In the genomic region with DNA sequence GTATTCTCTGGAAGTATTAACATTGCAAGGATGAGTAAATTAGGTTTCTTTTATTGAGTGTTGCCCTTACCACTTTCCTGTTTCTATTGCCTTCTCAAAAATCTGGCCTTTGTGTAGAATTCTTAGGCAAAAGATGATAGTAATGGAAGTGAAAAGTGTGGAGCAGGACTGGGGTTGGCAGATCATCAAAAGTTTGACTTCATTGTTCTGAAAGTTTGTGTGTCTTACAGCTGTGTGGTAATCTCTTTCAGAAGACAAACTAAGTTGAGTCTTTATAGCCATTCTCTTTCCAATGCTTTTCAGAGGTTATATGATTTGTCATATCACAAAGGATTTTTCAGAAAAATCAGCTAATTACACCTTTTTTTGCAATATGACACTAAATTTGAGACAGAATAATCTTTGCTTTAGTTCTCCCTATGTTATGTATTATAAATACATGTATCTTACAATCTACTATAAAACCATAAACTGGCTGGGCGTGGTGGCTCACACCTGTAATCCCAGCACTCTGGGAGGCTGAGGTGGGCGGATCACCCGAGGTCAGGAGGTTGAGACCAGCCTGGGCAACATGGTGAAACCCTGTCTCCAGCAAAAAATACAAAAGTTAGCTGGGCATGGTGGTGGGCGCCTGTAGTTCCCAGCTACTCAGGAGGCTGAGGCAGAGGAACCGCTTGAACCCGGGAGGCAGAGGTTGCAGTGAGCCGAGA, we compare ENCODE assay signal across 21 cellular contexts. TPM values are rescaled to one million over a fixed set of nuclear protein-coding genes. Genes with fewer than 3 reads are reported as not detected.
DNase-seq lines count a peak whose midpoint lies in the region; ATAC-seq and TF ChIP-seq lines count a peak whose summit lies in the region.
"Had no signal": no experiment of that assay in that cellular context is flagged by ENCODE, and none has a peak within 500 bp of the region (broad histone marks: within the 10 kb centered on the region; RNA-seq: fewer than 3 reads in every experiment).

No MANE protein-coding gene starts in this region.

- H3K4me3 ChIP-seq in CD8-positive, alpha-beta memory T cell (ENCODE audit: low read length) = no peak overlapping the region
- no peak overlapping the region for H3K4me3 ChIP-seq in aorta (ENCODE audit: low read length in 2 of 2)
- H3K4me3 ChIP-seq: ascending aorta; BLaER1 treated with 17β-estradiol and CSF1 and Interleukin-3, amounts not matched to agents 10 nM and 100 nM; HAP-1; K562; Peyer's patch; thoracic aorta had no signal

- H3K4me1 ChIP-seq in CD8-positive, alpha-beta memory T cell (ENCODE audit: insufficient read depth, low read length) = peaks cover 18% of the 10 kb centered on the region
- peaks cover 1 to 4% of the 10 kb centered on the region in 2 donors for H3K4me1 ChIP-seq in aorta (ENCODE audit: control insufficient read depth in 1 of 2, insufficient read depth in 2 of 2, low read length in 2 of 2)
- H3K4me1 ChIP-seq: HAP-1 had no signal

- CTCF ChIA-PET in CD8-positive, alpha-beta memory T cell (lab: Charles Lee) = interaction anchor here (1.0 to 2.0 kb wide), 2 partner anchors 9 to 905 kb away, joined by 3 to 10 read pairs; no protein-coding TSS in a partner anchor
- CTCF ChIA-PET in WTC11 (lab: Charles Lee) = no interaction called here

- ATAC-seq in WTC11 (no peak), aorta (ENCODE audit: low FRiP score) (no peak), HG03175 (IDR thresholded peaks at IDR 0.05; ENCODE audit: unreplicated experiment) (no peak), GM18858 (IDR thresholded peaks at IDR 0.05; ENCODE audit: unreplicated experiment) (no peak)
- no peak for ATAC-seq in effector memory CD8-positive, alpha-beta T cell (replicated peaks)
- ATAC-seq: activated CD4-positive, CD25-positive, alpha-beta regulatory T cell treated with anti-CD3 and anti-CD28 coated beads, Interleukin-2, amount 50 U/mL, for 24 hours; K562 had no signal

- H3K9me3 Mint-ChIP-seq in CD8-positive, alpha-beta memory T cell = no peaks in the 10 kb centered on the region
- H3K9me3 Mint-ChIP-seq in WTC11 = no peaks in the 10 kb centered on the region
- H3K9me3 Mint-ChIP-seq in effector memory CD8-positive, alpha-beta T cell = no peaks in the 10 kb centered on the region
- H3K9me3 Mint-ChIP-seq in nephron progenitor cell = peaks cover 24% of the 10 kb centered on the region

- H3K27me3 ChIP-seq in CD8-positive, alpha-beta memory T cell (ENCODE audit: insufficient read depth, low read length, poor library complexity, severe bottlenecking) = no peaks in the 10 kb centered on the region
- H3K27me3 ChIP-seq in aorta (ENCODE audit: control insufficient read depth in 1 of 2, insufficient read depth in 2 of 2, low read length in 1 of 2) = no peaks in the 10 kb centered on the region
- H3K27me3 ChIP-seq: ascending aorta; BLaER1 treated with 17β-estradiol and CSF1 and Interleukin-3, amounts not matched to agents 10 nM and 100 nM; Peyer's patch had no signal

- no peak for DNase-seq in CD8-positive, alpha-beta memory T cell
- DNase-seq in WTC11 (ENCODE audit: low spot score) (no peak), nephron progenitor cell (no peak), aorta (no peak), NOMO-1 treated with DMSO at 0.1 percent for 48 hours (lab: John Stamatoyannopoulos, UW; ENCODE audit: unreplicated experiment) (no peak)
- no peak for DNase-seq in effector memory CD8-positive, alpha-beta T cell
- DNase-seq: activated T-cell treated with anti-CD3 and anti-CD28 coated beads, Interleukin-2, amount 50 U/mL, for 48 hours; DND-41; kidney glomerular epithelial cell; NCI-H146; NCI-H446 treated with DMSO at 0.1 percent for 48 hours; T-helper 1 cell had no signal

- intact Hi-C loops in aorta (cut with DNase I) = no loop called here

- H3K4me3 Mint-ChIP-seq in CD8-positive, alpha-beta memory T cell = no peak overlapping the region
- H3K4me3 Mint-ChIP-seq in WTC11 (no peak overlapping the region), nephron progenitor cell (peak overlapping the region; percentile 14)
- H3K4me3 Mint-ChIP-seq in effector memory CD8-positive, alpha-beta T cell = no peak overlapping the region

- peaks cover 0 to 59% (median 12%) of the 10 kb centered on the region in 3 donors for H3K36me3 Mint-ChIP-seq in CD8-positive, alpha-beta memory T cell
- H3K36me3 Mint-ChIP-seq in WTC11 = peaks cover 61% of the 10 kb centered on the region
- H3K36me3 Mint-ChIP-seq in effector memory CD8-positive, alpha-beta T cell (ENCODE audit: insufficient read depth) = peaks cover 34% of the 10 kb centered on the region
- peaks cover 89% of the 10 kb centered on the region for H3K36me3 Mint-ChIP-seq in nephron progenitor cell (ENCODE audit: low read depth)

- H3K9me3 ChIP-seq in CD8-positive, alpha-beta memory T cell (ENCODE audit: low read length) = no peaks in the 10 kb centered on the region
- no peaks in the 10 kb centered on the region for H3K9me3 ChIP-seq in aorta (ENCODE audit: control insufficient read depth, low read length)
- H3K9me3 ChIP-seq: ascending aorta, HAP-1, thoracic aorta had no signal

- TF ChIP-seq CTCF in WTC11 (IDR thresholded peaks at IDR 0.05) = no peak
- TF ChIP-seq CTCF in nephron progenitor cell (IDR thresholded peaks at IDR 0.05) = no peak

- H3K27ac Mint-ChIP-seq in CD8-positive, alpha-beta memory T cell = peak overlapping the region in 6 of 8 donors; percentile 24 to 85 (median 72)
- H3K27ac Mint-ChIP-seq in WTC11 (peak overlapping the region; percentile 78; the same call in 1 of the 2 replicates), nephron progenitor cell (no peak overlapping the region)
- peak overlapping the region; percentile 38 to 55 for H3K27ac Mint-ChIP-seq in effector memory CD8-positive, alpha-beta T cell

- peaks cover 29 to 62% (median 49%) of the 10 kb centered on the region in 3 donors for H3K4me1 Mint-ChIP-seq in CD8-positive, alpha-beta memory T cell
- H3K4me1 Mint-ChIP-seq in WTC11 (0 out of 2 replicates have a peak, but pooled peaks cover 3% of the 10 kb centered on the region), nephron progenitor cell (peaks cover 6% of the 10 kb centered on the region)
- H3K4me1 Mint-ChIP-seq in effector memory CD8-positive, alpha-beta T cell (ENCODE audit: low read depth in 2 of 2) = peaks cover 10 to 42% of the 10 kb centered on the region in 2 donors

- H3K27ac ChIP-seq in CD8-positive, alpha-beta memory T cell (ENCODE audit: low read depth, low read length) = no peak overlapping the region
- H3K27ac ChIP-seq in aorta (ENCODE audit: low read depth in 1 of 2, low read length in 2 of 2) = peak overlapping the region in 1 of 2 donors; percentile 49
- H3K27ac ChIP-seq: ascending aorta; BLaER1 treated with 17β-estradiol and CSF1 and Interleukin-3, amounts not matched to agents 10 nM and 100 nM; thoracic aorta had no signal

- WGBS in aorta, 2 donors = 95 to 98% methylated on average over 7 of the region's 7 CpGs

- H3K27me3 Mint-ChIP-seq in CD8-positive, alpha-beta memory T cell = no peaks in the 10 kb centered on the region
- no peaks in the 10 kb centered on the region for H3K27me3 Mint-ChIP-seq in WTC11 (ENCODE audit: low read depth)
- no peaks in the 10 kb centered on the region for H3K27me3 Mint-ChIP-seq in effector memory CD8-positive, alpha-beta T cell
- H3K27me3 Mint-ChIP-seq in nephron progenitor cell (ENCODE audit: low read depth, poor library complexity) = peaks cover 4% of the 10 kb centered on the region

- POLR2A ChIA-PET in CD8-positive, alpha-beta memory T cell (lab: Charles Lee) = interaction anchor here (0.7 kb wide), 1 partner anchor 9 kb away, joined by 4 read pairs; the partner anchor contains the start of gene TRIM13
- POLR2A ChIA-PET in WTC11 (lab: Charles Lee) = no interaction called here

- peaks cover 6% of the 10 kb centered on the region for H3K36me3 ChIP-seq in CD8-positive, alpha-beta memory T cell (ENCODE audit: insufficient read depth, low read length)
- peaks cover 2% of the 10 kb centered on the region in 2 donors for H3K36me3 ChIP-seq in aorta (ENCODE audit: control insufficient read depth in 1 of 2, insufficient read depth in 2 of 2, low read length in 1 of 2)

TF ChIP-seq in WTC11, 78 proteins besides CTCF, POLR2A, EP300 and RAD21 (continues in another document):
- TF ChIP-seq CREM (CRISPR knock-in tag; IDR thresholded peaks at IDR 0.05) (no peak), ATF2 (CRISPR knock-in tag; IDR thresholded peaks at IDR 0.05; ENCODE audit: borderline replicate concordance, low read depth) (no peak), OVOL2 (CRISPR knock-in tag; IDR thresholded peaks at IDR 0.05; ENCODE audit: borderline replicate concordance) (no peak), NR1H2 (CRISPR knock-in tag; IDR thresholded peaks at IDR 0.05) (no peak), GTF2I (CRISPR knock-in tag; conservative IDR thresholded peaks at IDR 0.05) (no peak), NR3C1 (CRISPR knock-in tag; conservative IDR thresholded peaks at IDR 0.05; ENCODE audit: low read depth) (no peak), SOX15 (CRISPR knock-in tag; IDR thresholded peaks at IDR 0.05) (no peak)

RNA-seq across cellular contexts. Expression of gene KCNRG, which starts 8.7 kb away (rescaled TPM):
- under 1 TPM; 0.22 to 0.42 TPM for total RNA-seq in CD8-positive, alpha-beta memory T cell
- polyA plus RNA-seq in CD8-positive, alpha-beta memory T cell = 0.44 TPM
- total RNA-seq in WTC11 (2021) (0.21 to 1.1 TPM (median 0.32 TPM) in 3 replicates), aorta (under 1 TPM in 1 of 2 donors, not detected in 1; 0.45 TPM)
- polyA plus RNA-seq in aorta = 1 to 10 TPM in 1 of 2 donors, not detected in 1; 1.7 TPM

RNA-seq across cellular contexts. Expression of gene TRIM13, which starts 9.7 kb away (rescaled TPM):
- 10 to 100 TPM; 16.5 to 17.1 TPM for total RNA-seq in CD8-positive, alpha-beta memory T cell
- 13.2 TPM for polyA plus RNA-seq in CD8-positive, alpha-beta memory T cell
- total RNA-seq in WTC11 (2021) (27.5 to 29.1 TPM (median 27.6 TPM) in 3 replicates), aorta (10 to 100 TPM; 25.0 to 27.6 TPM)
- polyA plus RNA-seq in aorta = 10 to 100 TPM in 1 of 2 donors, 1 to 10 TPM in 1; 7.3 to 24.7 TPM
